ENCODE assay signal across 2 cellular contexts in genomic region chr11:76636826-76637460, GRCh38.
TF ChIP-seq lines count a peak whose summit lies in the region.

No MANE protein-coding gene starts in this region.

TF ChIP-seq in IMR-90, 13 proteins besides CTCF, POLR2A, EP300 and RAD21:
- TF ChIP-seq, protein P1, sequence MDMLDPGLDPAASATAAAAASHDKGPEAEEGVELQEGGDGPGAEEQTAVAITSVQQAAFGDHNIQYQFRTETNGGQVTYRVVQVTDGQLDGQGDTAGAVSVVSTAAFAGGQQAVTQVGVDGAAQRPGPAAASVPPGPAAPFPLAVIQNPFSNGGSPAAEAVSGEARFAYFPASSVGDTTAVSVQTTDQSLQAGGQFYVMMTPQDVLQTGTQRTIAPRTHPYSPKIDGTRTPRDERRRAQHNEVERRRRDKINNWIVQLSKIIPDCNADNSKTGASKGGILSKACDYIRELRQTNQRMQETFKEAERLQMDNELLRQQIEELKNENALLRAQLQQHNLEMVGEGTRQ (IDR thresholded peaks at IDR 0.05; ENCODE audit: low read depth, low read length), result no peak
- TF ChIP-seq BHLHE40 (IDR thresholded peaks at IDR 0.05; ENCODE audit: low read depth, low read length), result no peak
- TF ChIP-seq FOS (IDR thresholded peaks at IDR 0.05; ENCODE audit: low read depth, low read length), result no peak
- TF ChIP-seq CEBPB (IDR thresholded peaks at IDR 0.05; ENCODE audit: low read depth, low read length), result no peak
- TF ChIP-seq NFE2L2 (IDR thresholded peaks at IDR 0.05; ENCODE audit: low read depth, low read length), result no peak
- no peak for TF ChIP-seq RCOR1 (IDR thresholded peaks at IDR 0.05; ENCODE audit: insufficient replicate concordance, low read length)

TF ChIP-seq in endothelial cell of umbilical vein, 7 proteins besides CTCF, POLR2A, EP300 and RAD21:
- TF ChIP-seq GATA2 (IDR thresholded peaks at IDR 0.05; ENCODE audit: insufficient read depth, insufficient read length, low read depth, low read length) (no peak), POLR2AphosphoS5 (IDR thresholded peaks at IDR 0.05; ENCODE audit: insufficient read depth, low read depth, low read length) (no peak), EZH2 (IDR thresholded peaks at IDR 0.05; ENCODE audit: borderline replicate concordance, low read depth, low read length, severe bottlenecking) (no peak), MYC (IDR thresholded peaks at IDR 0.05; ENCODE audit: low read depth, low read length) (no peak), JUN (IDR thresholded peaks at IDR 0.05; ENCODE audit: borderline replicate concordance, insufficient read depth, insufficient read length, low read depth) (no peak), FOS (IDR thresholded peaks at IDR 0.05; ENCODE audit: borderline replicate concordance, insufficient read depth, low read length) (no peak)
- TF ChIP-seq, protein P2, sequence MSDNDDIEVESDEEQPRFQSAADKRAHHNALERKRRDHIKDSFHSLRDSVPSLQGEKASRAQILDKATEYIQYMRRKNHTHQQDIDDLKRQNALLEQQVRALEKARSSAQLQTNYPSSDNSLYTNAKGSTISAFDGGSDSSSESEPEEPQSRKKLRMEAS (IDR thresholded peaks at IDR 0.05; ENCODE audit: insufficient read depth, insufficient read length), result no peak
